In the genomic region with DNA sequence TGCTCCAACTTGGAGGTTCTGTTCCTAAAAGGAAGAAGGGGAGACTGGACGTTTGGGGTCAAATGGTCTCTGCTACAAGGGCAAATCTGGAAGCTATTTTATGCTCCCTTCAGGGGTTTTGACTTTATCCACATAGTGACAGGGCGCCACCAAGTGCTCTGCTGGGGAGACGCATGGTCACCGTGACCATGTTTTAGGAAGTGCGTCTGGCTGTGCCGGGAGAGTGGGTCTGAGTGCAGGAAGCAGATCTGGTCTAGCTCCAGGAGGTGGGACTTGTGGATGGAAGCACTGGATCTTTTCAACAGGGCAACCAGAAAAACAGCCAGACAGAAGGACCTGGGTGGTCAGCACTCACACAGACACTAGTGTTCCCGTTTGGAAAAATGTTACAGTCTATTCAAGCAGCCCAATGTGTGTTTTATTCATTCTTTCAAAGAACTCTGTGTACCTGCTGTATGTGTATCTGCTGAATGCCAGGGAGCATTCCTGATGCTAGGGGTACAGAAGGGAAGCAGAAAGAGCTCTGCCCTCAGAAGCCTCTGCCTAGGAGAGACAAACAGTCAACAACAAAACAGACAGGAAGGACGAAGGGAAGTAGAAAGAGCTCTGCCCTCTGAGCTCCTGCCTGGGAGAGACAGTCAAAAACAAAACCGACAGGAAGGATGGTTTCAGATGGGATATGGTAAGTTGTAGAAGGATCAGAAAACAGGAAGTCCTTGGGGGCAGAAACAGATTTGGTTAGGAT, we compare ENCODE assay signal across 8 cellular contexts. TPM values are rescaled to one million over a fixed set of nuclear protein-coding genes. Genes with fewer than 3 reads are reported as not detected.
DNase-seq lines count a peak whose midpoint lies in the region; ATAC-seq, FAIRE-seq and TF ChIP-seq lines count a peak whose summit lies in the region.

No MANE protein-coding gene starts in this region.

- TF ChIP-seq CTCF in CD8-positive, alpha-beta T cell (IDR thresholded peaks at IDR 0.05), result peak; percentile 69
- TF ChIP-seq CTCF in osteoblast (IDR thresholded peaks at IDR 0.05; ENCODE audit: extremely low read depth, low read depth, low read length), result peak; percentile 85
- TF ChIP-seq CTCF in uterus (IDR thresholded peaks at IDR 0.05), result peak; percentile 65 to 79 (median 76)

- ATAC-seq in CD8-positive, alpha-beta T cell, result peak; percentile 88
- peak; percentile 86 for ATAC-seq in GM19438 (IDR thresholded peaks at IDR 0.05; ENCODE audit: low read depth, unreplicated experiment)

- POLR2A ChIA-PET in CD8-positive, alpha-beta T cell (lab: Charles Lee), result interaction anchor here (0.6 to 1.5 kb wide), 2 partner anchors 15 to 36 kb away, joined by 3 to 4 read pairs; no protein-coding TSS in a partner anchor

- H3K36me3 Mint-ChIP-seq in CD8-positive, alpha-beta T cell, result no peaks in the 10 kb centered on the region

- no peak overlapping the region for H3K27ac Mint-ChIP-seq in CD8-positive, alpha-beta T cell

- DNase-seq in CD8-positive, alpha-beta T cell, result peak; percentile 34 to 73 (median 46)
- DNase-seq in HTR-8/SVneo (ENCODE audit: insufficient read length, low spot score) (peak; percentile 66), RPMI8226 (peak; percentile 82), germinal center (ENCODE audit: low spot score) (peak; percentile 70), osteoblast (ENCODE audit: insufficient read length, low spot score, missing footprints) (peak; percentile 93), uterus (peak; percentile 68 to 74)
- DNase-seq in activated naive CD4-positive, alpha-beta T cell (lab: John Stamatoyannopoulos, UW), result peak in 3 of 4 experiments; percentile 3 to 44 (median 16)

- no peaks in the 10 kb centered on the region for H3K9me3 Mint-ChIP-seq in CD8-positive, alpha-beta T cell

- H3K4me2 ChIP-seq in osteoblast (ENCODE audit: insufficient read depth, low read length), result peak overlapping the region; percentile 47

- peak overlapping the region; percentile 24 for H3K4me3 Mint-ChIP-seq in CD8-positive, alpha-beta T cell

- H3K36me3 ChIP-seq in CD8-positive, alpha-beta T cell (ENCODE audit: insufficient read depth, low read length), result no peaks in the 10 kb centered on the region
- no peaks in the 10 kb centered on the region for H3K36me3 ChIP-seq in osteoblast (ENCODE audit: insufficient read depth, low read length)
- H3K36me3 ChIP-seq in uterus, result no peaks in the 10 kb centered on the region

- intact Hi-C loops in CD8-positive, alpha-beta T cell (cut with DNase I, micrococcal nuclease), result loop anchor here (1.0 to 2.0 kb wide), 5 partner anchors 43 to 341 kb away; no protein-coding TSS in a partner anchor
- intact Hi-C loops in uterus (cut with DNase I; ENCODE audit: low total_unique reads), result loop anchor here (1.0 kb wide), 1 partner anchor 57 kb away; no protein-coding TSS in a partner anchor

- H2AFZ ChIP-seq in osteoblast (ENCODE audit: low read length), result peak overlapping the region; percentile 62

- no peaks in the 10 kb centered on the region for H3K27me3 ChIP-seq in CD8-positive, alpha-beta T cell (ENCODE audit: insufficient read depth, low read length)
- no peaks in the 10 kb centered on the region for H3K27me3 ChIP-seq in osteoblast (ENCODE audit: insufficient read depth, low read length)
- H3K27me3 ChIP-seq in uterus, result no peaks in the 10 kb centered on the region

- TF ChIP-seq POLR2A in uterus (IDR thresholded peaks at IDR 0.05), result no peak

- H3K4me1 Mint-ChIP-seq in CD8-positive, alpha-beta T cell (ENCODE audit: low read depth), result peaks cover 12% of the 10 kb centered on the region

- H3K9me3 ChIP-seq in CD8-positive, alpha-beta T cell (ENCODE audit: low read length), result no peaks in the 10 kb centered on the region
- H3K9me3 ChIP-seq in osteoblast (ENCODE audit: low read depth, low read length) (no peaks in the 10 kb centered on the region), uterus (no peaks in the 10 kb centered on the region)

- CTCF ChIA-PET in CD8-positive, alpha-beta T cell (lab: Charles Lee), result interaction anchor here (0.6 to 13.2 kb wide), 29 partner anchors 9 to 266 kb away, joined by 3 to 448 read pairs (median 5); partner anchors contain the start of gene IMPA2

- H3K4me3 ChIP-seq in CD8-positive, alpha-beta T cell (ENCODE audit: low read depth, low read length), result no peak overlapping the region
- H3K4me3 ChIP-seq in osteoblast (ENCODE audit: insufficient read depth, low read length), result no peak overlapping the region
- H3K4me3 ChIP-seq in uterus, result no peak overlapping the region

- H3K27ac ChIP-seq in CD8-positive, alpha-beta T cell (ENCODE audit: low read depth, low read length), result no peak overlapping the region
- H3K27ac ChIP-seq in osteoblast (ENCODE audit: low read depth, low read length) (no peak overlapping the region), uterus (peak overlapping the region in 1 of 2 donors; percentile 10)

- peaks cover 9% of the 10 kb centered on the region for H3K4me1 ChIP-seq in CD8-positive, alpha-beta T cell (ENCODE audit: insufficient read depth, low read length)
- peaks cover 14% of the 10 kb centered on the region for H3K4me1 ChIP-seq in osteoblast (ENCODE audit: insufficient read depth, low read length)
- no peaks in the 10 kb centered on the region for H3K4me1 ChIP-seq in uterus

- no peaks in the 10 kb centered on the region for H3K79me2 ChIP-seq in osteoblast (ENCODE audit: insufficient read depth, low read length)

- H3K27me3 Mint-ChIP-seq in CD8-positive, alpha-beta T cell (ENCODE audit: low read depth), result no peaks in the 10 kb centered on the region

- FAIRE-seq in HTR-8/SVneo (lab: Jason Lieb, UNC), result peak; percentile 13

- no peaks in the 10 kb centered on the region for H4K20me1 ChIP-seq in osteoblast (ENCODE audit: insufficient read depth, low read length)

RNA-seq across cellular contexts. Expression of gene IMPA2, which starts 14.3 kb away (rescaled TPM):
- 1 to 10 TPM; 1.0 to 1.1 TPM for total RNA-seq in CD8-positive, alpha-beta T cell
- total RNA-seq in osteoblast, result 11.2 and 14.4 TPM in 2 replicates
- 10 to 100 TPM; 28.5 to 61.7 (median 31.6) TPM for total RNA-seq in uterus

Comparison
In these comparisons a context has a peak if more than half of its experiments do, and no peak if none do; other contexts are left out.
1. DNase-seq: peak in every context shown above with its lines; median percentile 93 in osteoblast; 82 in RPMI8226; 71 in uterus; 70 in germinal center; 66 in HTR-8/SVneo; 46 in CD8-positive, alpha-beta T cell; 16 in activated naive CD4-positive, alpha-beta T cell.